Comparison of ENCODE assay signal across 1 cellular context in the genomic region with DNA sequence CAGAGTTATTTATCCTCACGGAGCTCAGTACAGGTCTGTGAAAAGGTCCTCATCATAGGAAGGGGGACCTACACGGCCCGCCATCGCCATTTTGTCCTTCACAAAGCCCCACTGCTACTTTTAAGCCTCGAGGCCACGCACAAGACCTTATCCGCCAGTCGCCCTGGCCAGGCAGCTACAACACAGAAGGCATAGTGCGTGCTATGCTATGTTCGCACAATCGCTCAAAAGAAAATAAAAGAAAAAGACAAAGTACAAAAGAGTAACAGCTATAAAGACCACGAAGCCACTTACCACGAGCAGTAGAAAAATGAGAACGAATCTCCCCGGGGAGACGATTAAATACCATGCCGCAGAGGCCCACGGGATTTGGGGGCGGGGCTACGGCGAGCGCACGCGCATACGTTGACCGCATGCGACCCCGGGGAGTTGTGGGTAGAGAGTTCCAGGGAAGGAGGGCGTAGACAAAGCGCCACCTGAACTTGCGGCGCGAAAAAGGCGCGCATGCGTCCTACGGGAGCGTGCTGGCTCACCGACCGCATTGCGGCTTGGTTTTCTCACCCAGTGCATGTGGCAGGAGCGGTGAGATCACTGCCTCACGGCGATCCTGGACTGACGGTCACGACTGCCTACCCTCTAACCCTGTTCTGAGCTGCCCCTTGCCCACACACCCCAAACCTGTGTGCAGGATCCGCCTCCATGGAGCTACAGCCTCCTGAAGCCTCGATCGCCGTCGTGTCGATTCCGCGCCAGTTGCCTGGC.
TF ChIP-seq lines count a peak whose summit lies in the region.

No MANE protein-coding gene starts in this region.

TF ChIP-seq in GM12878, 131 proteins besides CTCF, POLR2A, EP300 and RAD21 (continued from another document):
- TF ChIP-seq, protein P1, sequence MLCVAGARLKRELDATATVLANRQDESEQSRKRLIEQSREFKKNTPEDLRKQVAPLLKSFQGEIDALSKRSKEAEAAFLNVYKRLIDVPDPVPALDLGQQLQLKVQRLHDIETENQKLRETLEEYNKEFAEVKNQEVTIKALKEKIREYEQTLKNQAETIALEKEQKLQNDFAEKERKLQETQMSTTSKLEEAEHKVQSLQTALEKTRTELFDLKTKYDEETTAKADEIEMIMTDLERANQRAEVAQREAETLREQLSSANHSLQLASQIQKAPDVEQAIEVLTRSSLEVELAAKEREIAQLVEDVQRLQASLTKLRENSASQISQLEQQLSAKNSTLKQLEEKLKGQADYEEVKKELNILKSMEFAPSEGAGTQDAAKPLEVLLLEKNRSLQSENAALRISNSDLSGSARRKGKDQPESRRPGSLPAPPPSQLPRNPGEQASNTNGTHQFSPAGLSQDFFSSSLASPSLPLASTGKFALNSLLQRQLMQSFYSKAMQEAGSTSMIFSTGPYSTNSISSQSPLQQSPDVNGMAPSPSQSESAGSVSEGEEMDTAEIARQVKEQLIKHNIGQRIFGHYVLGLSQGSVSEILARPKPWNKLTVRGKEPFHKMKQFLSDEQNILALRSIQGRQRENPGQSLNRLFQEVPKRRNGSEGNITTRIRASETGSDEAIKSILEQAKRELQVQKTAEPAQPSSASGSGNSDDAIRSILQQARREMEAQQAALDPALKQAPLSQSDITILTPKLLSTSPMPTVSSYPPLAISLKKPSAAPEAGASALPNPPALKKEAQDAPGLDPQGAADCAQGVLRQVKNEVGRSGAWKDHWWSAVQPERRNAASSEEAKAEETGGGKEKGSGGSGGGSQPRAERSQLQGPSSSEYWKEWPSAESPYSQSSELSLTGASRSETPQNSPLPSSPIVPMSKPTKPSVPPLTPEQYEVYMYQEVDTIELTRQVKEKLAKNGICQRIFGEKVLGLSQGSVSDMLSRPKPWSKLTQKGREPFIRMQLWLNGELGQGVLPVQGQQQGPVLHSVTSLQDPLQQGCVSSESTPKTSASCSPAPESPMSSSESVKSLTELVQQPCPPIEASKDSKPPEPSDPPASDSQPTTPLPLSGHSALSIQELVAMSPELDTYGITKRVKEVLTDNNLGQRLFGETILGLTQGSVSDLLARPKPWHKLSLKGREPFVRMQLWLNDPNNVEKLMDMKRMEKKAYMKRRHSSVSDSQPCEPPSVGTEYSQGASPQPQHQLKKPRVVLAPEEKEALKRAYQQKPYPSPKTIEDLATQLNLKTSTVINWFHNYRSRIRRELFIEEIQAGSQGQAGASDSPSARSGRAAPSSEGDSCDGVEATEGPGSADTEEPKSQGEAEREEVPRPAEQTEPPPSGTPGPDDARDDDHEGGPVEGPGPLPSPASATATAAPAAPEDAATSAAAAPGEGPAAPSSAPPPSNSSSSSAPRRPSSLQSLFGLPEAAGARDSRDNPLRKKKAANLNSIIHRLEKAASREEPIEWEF (IDR thresholded peaks at IDR 0.05; ENCODE audit: insufficient replicate concordance, low read depth, low read length), result no peak
- TF ChIP-seq ZNF217 (IDR thresholded peaks at IDR 0.05), result no peak
- TF ChIP-seq SREBF2 (IDR thresholded peaks at IDR 0.05; ENCODE audit: low read length), result no peak
- TF ChIP-seq SPI1 (IDR thresholded peaks at IDR 0.05; ENCODE audit: borderline replicate concordance, insufficient read depth, low read depth, low read length), result no peak
- TF ChIP-seq RELA (IDR thresholded peaks at IDR 0.05; ENCODE audit: borderline replicate concordance, partially characterized antibody), result peak; percentile 9
- no peak for TF ChIP-seq RCOR1 (conservative IDR thresholded peaks at IDR 0.05; ENCODE audit: low read depth, low read length)
- no peak for TF ChIP-seq NR2C2 (IDR thresholded peaks at IDR 0.05; ENCODE audit: borderline replicate concordance, control insufficient read depth, insufficient read length, low read depth)
- TF ChIP-seq JUNB (IDR thresholded peaks at IDR 0.05), result peak; percentile 42
- TF ChIP-seq TAF1 (IDR thresholded peaks at IDR 0.05; ENCODE audit: borderline replicate concordance, low read depth, low read length), result peak; percentile 100
- no peak for TF ChIP-seq MYB (IDR thresholded peaks at IDR 0.05; ENCODE audit: borderline replicate concordance, low read depth, low read length)
- TF ChIP-seq, protein P2, sequence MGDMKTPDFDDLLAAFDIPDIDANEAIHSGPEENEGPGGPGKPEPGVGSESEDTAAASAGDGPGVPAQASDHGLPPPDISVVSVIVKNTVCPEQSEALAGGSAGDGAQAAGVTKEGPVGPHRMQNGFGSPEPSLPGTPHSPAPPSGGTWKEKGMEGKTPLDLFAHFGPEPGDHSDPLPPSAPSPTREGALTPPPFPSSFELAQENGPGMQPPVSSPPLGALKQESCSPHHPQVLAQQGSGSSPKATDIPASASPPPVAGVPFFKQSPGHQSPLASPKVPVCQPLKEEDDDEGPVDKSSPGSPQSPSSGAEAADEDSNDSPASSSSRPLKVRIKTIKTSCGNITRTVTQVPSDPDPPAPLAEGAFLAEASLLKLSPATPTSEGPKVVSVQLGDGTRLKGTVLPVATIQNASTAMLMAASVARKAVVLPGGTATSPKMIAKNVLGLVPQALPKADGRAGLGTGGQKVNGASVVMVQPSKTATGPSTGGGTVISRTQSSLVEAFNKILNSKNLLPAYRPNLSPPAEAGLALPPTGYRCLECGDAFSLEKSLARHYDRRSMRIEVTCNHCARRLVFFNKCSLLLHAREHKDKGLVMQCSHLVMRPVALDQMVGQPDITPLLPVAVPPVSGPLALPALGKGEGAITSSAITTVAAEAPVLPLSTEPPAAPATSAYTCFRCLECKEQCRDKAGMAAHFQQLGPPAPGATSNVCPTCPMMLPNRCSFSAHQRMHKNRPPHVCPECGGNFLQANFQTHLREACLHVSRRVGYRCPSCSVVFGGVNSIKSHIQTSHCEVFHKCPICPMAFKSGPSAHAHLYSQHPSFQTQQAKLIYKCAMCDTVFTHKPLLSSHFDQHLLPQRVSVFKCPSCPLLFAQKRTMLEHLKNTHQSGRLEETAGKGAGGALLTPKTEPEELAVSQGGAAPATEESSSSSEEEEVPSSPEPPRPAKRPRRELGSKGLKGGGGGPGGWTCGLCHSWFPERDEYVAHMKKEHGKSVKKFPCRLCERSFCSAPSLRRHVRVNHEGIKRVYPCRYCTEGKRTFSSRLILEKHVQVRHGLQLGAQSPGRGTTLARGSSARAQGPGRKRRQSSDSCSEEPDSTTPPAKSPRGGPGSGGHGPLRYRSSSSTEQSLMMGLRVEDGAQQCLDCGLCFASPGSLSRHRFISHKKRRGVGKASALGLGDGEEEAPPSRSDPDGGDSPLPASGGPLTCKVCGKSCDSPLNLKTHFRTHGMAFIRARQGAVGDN (IDR thresholded peaks at IDR 0.05), result peak; percentile 92
- TF ChIP-seq, protein P3, sequence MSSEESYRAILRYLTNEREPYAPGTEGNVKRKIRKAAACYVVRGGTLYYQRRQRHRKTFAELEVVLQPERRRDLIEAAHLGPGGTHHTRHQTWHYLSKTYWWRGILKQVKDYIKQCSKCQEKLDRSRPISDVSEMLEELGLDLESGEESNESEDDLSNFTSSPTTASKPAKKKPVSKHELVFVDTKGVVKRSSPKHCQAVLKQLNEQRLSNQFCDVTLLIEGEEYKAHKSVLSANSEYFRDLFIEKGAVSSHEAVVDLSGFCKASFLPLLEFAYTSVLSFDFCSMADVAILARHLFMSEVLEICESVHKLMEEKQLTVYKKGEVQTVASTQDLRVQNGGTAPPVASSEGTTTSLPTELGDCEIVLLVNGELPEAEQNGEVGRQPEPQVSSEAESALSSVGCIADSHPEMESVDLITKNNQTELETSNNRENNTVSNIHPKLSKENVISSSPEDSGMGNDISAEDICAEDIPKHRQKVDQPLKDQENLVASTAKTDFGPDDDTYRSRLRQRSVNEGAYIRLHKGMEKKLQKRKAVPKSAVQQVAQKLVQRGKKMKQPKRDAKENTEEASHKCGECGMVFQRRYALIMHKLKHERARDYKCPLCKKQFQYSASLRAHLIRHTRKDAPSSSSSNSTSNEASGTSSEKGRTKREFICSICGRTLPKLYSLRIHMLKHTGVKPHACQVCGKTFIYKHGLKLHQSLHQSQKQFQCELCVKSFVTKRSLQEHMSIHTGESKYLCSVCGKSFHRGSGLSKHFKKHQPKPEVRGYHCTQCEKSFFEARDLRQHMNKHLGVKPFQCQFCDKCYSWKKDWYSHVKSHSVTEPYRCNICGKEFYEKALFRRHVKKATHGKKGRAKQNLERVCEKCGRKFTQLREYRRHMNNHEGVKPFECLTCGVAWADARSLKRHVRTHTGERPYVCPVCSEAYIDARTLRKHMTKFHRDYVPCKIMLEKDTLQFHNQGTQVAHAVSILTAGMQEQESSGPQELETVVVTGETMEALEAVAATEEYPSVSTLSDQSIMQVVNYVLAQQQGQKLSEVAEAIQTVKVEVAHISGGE (CRISPR knock-in tag; IDR thresholded peaks at IDR 0.05), result peak; percentile 14; the same call in 1 of the 2 replicates
- TF ChIP-seq HDGF (IDR thresholded peaks at IDR 0.05), result peak; percentile 91
